1 cellular context compared by ENCODE assay signal in the genomic region with DNA sequence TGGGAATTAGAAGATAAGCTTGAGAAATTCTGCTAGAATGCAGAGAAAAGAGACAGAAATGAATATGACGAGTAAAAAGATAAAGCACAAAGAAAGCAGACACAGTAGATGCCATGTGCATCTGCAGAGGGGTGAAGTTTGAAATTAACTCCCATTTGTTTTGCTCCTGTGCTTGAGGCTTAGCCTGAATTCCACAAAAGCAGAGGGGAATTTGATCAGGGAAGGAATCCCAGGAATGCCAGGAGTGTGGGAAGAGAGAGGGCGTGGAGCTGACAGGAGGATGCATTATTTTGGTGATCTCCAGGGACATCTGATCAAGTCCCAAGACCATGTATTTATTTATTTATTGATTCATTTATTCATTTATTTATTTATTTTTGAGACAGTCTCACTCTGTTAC.
TF ChIP-seq lines count a peak whose summit lies in the region.

No MANE protein-coding gene starts in this region.

TF ChIP-seq in GM23338, 12 proteins besides CTCF, POLR2A, EP300 and RAD21 (continued from another document):
- TF ChIP-seq, protein P1, sequence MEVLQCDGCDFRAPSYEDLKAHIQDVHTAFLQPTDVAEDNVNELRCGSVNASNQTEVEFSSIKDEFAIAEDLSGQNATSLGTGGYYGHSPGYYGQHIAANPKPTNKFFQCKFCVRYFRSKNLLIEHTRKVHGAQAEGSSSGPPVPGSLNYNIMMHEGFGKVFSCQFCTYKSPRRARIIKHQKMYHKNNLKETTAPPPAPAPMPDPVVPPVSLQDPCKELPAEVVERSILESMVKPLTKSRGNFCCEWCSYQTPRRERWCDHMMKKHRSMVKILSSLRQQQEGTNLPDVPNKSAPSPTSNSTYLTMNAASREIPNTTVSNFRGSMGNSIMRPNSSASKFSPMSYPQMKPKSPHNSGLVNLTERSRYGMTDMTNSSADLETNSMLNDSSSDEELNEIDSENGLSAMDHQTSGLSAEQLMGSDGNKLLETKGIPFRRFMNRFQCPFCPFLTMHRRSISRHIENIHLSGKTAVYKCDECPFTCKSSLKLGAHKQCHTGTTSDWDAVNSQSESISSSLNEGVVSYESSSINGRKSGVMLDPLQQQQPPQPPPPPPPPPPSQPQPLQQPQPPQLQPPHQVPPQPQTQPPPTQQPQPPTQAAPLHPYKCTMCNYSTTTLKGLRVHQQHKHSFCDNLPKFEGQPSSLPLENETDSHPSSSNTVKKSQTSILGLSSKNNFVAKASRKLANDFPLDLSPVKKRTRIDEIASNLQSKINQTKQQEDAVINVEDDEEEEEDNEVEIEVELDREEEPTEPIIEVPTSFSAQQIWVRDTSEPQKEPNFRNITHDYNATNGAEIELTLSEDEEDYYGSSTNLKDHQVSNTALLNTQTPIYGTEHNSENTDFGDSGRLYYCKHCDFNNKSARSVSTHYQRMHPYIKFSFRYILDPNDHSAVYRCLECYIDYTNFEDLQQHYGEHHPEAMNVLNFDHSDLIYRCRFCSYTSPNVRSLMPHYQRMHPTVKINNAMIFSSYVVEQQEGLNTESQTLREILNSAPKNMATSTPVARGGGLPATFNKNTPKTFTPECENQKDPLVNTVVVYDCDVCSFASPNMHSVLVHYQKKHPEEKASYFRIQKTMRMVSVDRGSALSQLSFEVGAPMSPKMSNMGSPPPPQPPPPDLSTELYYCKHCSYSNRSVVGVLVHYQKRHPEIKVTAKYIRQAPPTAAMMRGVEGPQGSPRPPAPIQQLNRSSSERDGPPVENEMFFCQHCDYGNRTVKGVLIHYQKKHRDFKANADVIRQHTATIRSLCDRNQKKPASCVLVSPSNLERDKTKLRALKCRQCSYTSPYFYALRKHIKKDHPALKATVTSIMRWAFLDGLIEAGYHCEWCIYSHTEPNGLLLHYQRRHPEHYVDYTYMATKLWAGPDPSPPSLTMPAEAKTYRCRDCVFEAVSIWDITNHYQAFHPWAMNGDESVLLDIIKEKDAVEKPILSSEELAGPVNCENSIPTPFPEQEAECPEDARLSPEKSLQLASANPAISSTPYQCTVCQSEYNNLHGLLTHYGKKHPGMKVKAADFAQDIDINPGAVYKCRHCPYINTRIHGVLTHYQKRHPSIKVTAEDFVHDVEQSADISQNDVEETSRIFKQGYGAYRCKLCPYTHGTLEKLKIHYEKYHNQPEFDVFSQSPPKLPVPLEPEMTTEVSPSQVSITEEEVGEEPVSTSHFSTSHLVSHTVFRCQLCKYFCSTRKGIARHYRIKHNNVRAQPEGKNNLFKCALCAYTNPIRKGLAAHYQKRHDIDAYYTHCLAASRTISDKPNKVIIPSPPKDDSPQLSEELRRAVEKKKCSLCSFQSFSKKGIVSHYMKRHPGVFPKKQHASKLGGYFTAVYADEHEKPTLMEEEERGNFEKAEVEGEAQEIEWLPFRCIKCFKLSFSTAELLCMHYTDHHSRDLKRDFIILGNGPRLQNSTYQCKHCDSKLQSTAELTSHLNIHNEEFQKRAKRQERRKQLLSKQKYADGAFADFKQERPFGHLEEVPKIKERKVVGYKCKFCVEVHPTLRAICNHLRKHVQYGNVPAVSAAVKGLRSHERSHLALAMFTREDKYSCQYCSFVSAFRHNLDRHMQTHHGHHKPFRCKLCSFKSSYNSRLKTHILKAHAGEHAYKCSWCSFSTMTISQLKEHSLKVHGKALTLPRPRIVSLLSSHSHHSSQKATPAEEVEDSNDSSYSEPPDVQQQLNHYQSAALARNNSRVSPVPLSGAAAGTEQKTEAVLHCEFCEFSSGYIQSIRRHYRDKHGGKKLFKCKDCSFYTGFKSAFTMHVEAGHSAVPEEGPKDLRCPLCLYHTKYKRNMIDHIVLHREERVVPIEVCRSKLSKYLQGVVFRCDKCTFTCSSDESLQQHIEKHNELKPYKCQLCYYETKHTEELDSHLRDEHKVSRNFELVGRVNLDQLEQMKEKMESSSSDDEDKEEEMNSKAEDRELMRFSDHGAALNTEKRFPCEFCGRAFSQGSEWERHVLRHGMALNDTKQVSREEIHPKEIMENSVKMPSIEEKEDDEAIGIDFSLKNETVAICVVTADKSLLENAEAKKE (CRISPR knock-in tag; IDR thresholded peaks at IDR 0.05), result no peak
- TF ChIP-seq CREB1 (CRISPR knock-in tag; IDR thresholded peaks at IDR 0.05; ENCODE audit: low read depth) (no peak), EZH2phosphoT487 (IDR thresholded peaks at IDR 0.05; ENCODE audit: unreplicated experiment) (no peak), REST (IDR thresholded peaks at IDR 0.05; ENCODE audit: unreplicated experiment) (no peak), EZH2 (IDR thresholded peaks at IDR 0.05; ENCODE audit: low read depth, unreplicated experiment) (no peak), NANOG (IDR thresholded peaks at IDR 0.05; ENCODE audit: borderline replicate concordance) (no peak), ZNF114 (CRISPR knock-in tag; IDR thresholded peaks at IDR 0.05) (no peak), JUNB (IDR thresholded peaks at IDR 0.05; ENCODE audit: unreplicated experiment) (no peak), STAT1 (IDR thresholded peaks at IDR 0.05; ENCODE audit: unreplicated experiment) (no peak)
